19 cellular contexts compared by ENCODE assay signal in the genomic region with DNA sequence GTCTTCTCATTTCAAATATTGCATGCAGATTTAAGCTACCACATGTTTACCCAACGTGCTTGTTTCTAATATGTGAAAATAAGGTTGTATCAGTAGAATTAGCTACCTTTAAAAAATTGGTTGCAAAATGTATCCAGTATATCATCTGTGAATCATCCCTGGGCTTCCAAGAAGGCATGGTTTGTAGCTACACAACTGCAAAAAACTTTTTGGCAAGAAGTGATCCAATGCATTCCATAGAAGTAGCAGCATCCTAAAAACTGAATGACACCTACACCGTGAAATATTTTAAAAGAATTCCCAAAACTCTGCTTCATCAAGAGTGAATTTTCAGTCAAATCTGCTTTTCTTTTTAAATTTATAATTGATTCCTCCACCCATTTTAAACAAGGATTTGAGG.
DNase-seq lines count a peak whose midpoint lies in the region; FAIRE-seq and TF ChIP-seq lines count a peak whose summit lies in the region.
"Had no signal": no experiment of that assay in that cellular context is flagged by ENCODE, and none has a peak within 500 bp of the region (broad histone marks: within the 10 kb centered on the region; RNA-seq: fewer than 3 reads in every experiment).

No MANE protein-coding gene starts in this region.

- FAIRE-seq in astrocyte (lab: Jason Lieb, UNC): peak; percentile 20
- FAIRE-seq: GM12878, GM18507 had no signal

- no peaks in the 10 kb centered on the region for H3K36me3 Mint-ChIP-seq in astrocyte (ENCODE audit: low read depth, unreplicated experiment)
- H3K36me3 Mint-ChIP-seq in mesothelial cell of epicardium: no peaks in the 10 kb centered on the region

- peak; percentile 59 for DNase-seq in AG08395 (ENCODE audit: low spot score)
- peak; percentile 38 for DNase-seq in GM04504 (ENCODE audit: low read depth)
- DNase-seq in astrocyte (ENCODE audit: low read depth): peak; percentile 66
- peak; percentile 32 to 59 for DNase-seq in foreskin fibroblast
- no peak for DNase-seq in mesothelial cell of epicardium (ENCODE audit: low spot score in 2 of 2, unreplicated experiment in 2 of 2)
- no peak for DNase-seq in transverse colon
- DNase-seq in cardiac septum (ENCODE audit: low spot score): no peak
- DNase-seq in activated CD4-positive, alpha-beta T cell treated with anti-CD3 and anti-CD28 coated beads, Interleukin-2, amount 50 U/mL, for 48 hours: no peak
- DNase-seq: DMS 273 treated with DMSO at 0.1 percent for 48 hours, NCI-H1048, NCI-H1436 treated with DMSO at 0.1 percent for 48 hours, NCI-H2081 treated with DMSO at 0.1 percent for 48 hours, NCI-H510A treated with DMSO at 0.1 percent for 48 hours, NCI-H82 had no signal

- H3K27ac Mint-ChIP-seq in astrocyte (ENCODE audit: unreplicated experiment) (no peak overlapping the region), mesothelial cell of epicardium (no peak overlapping the region)
- H3K27ac Mint-ChIP-seq: CD14-positive monocyte, GM23338 had no signal

- no peak overlapping the region for H2AFZ ChIP-seq in astrocyte (ENCODE audit: low read depth, low read length)
- H2AFZ ChIP-seq: GM23338 had no signal

- no peak overlapping the region for H3K27ac ChIP-seq in astrocyte (ENCODE audit: low read depth, low read length)
- H3K27ac ChIP-seq in transverse colon: no peak overlapping the region
- H3K27ac ChIP-seq: KMS-11 had no signal

- H3K9me3 ChIP-seq in astrocyte (ENCODE audit: insufficient read depth, low read depth, low read length) (no peaks in the 10 kb centered on the region), transverse colon (no peaks in the 10 kb centered on the region)

- no peaks in the 10 kb centered on the region for H4K20me1 ChIP-seq in astrocyte (ENCODE audit: insufficient read depth, low read length)

- H3K4me3 ChIP-seq in astrocyte (ENCODE audit: insufficient read depth, low read depth, low read length): no peak overlapping the region
- no peak overlapping the region for H3K4me3 ChIP-seq in foreskin fibroblast (ENCODE audit: low read depth in 1 of 2, low read length in 2 of 2)
- H3K4me3 ChIP-seq in transverse colon: no peak overlapping the region
- H3K4me3 ChIP-seq: GM12878, GM23338 had no signal

- WGBS in transverse colon (ENCODE audit: low coverage in 1 of 2), 2 donors: 99 to 100% methylated on average over 2 of the region's 2 CpGs

- no peaks in the 10 kb centered on the region for H3K79me2 ChIP-seq in astrocyte (ENCODE audit: insufficient read depth, low read length)

- no peak overlapping the region for H3K9ac ChIP-seq in astrocyte (ENCODE audit: low read length)
- H3K9ac ChIP-seq: KMS-11 had no signal

- no peaks in the 10 kb centered on the region for H3K4me1 ChIP-seq in astrocyte (ENCODE audit: insufficient read depth, low read length)
- H3K4me1 ChIP-seq in transverse colon: no peaks in the 10 kb centered on the region

- H3K9me3 Mint-ChIP-seq in astrocyte (ENCODE audit: unreplicated experiment): no peaks in the 10 kb centered on the region
- no peaks in the 10 kb centered on the region for H3K9me3 Mint-ChIP-seq in mesothelial cell of epicardium
- H3K9me3 Mint-ChIP-seq: GM23338 had no signal

- no peak overlapping the region for H3K4me3 Mint-ChIP-seq in astrocyte (ENCODE audit: unreplicated experiment)
- no peak overlapping the region for H3K4me3 Mint-ChIP-seq in mesothelial cell of epicardium
- H3K4me3 Mint-ChIP-seq: CD14-positive monocyte, GM23338 had no signal

- no peaks in the 10 kb centered on the region for H3K4me1 Mint-ChIP-seq in astrocyte (ENCODE audit: low read depth, unreplicated experiment)
- no peaks in the 10 kb centered on the region for H3K4me1 Mint-ChIP-seq in mesothelial cell of epicardium
- H3K4me1 Mint-ChIP-seq: GM23338 had no signal

- H3K27me3 ChIP-seq in astrocyte (ENCODE audit: insufficient read depth, low read length) (no peaks in the 10 kb centered on the region), transverse colon (no peaks in the 10 kb centered on the region)

- in situ Hi-C loops in transverse colon (cut with MboI; ENCODE audit: low pct_ligation_motif_present in 1 of 4, low pct_unique_long_range_greater_than_20kb in 1 of 4, low sequenced_read_pairs in 3 of 4): no loop called here

- TF ChIP-seq EP300 in transverse colon (IDR thresholded peaks at IDR 0.05; ENCODE audit: low read depth): no peak

- intact Hi-C loops in transverse colon (cut with DNase I; ENCODE audit: low total_unique reads): no loop called here
- intact Hi-C loops in cardiac septum (cut with DNase I): no loop called here

- no peak for TF ChIP-seq CTCF in astrocyte (IDR thresholded peaks at IDR 0.05; ENCODE audit: insufficient read depth, low read depth, low read length)
- no peak for TF ChIP-seq CTCF in foreskin fibroblast (IDR thresholded peaks at IDR 0.05; ENCODE audit: low read depth, low read length)
- no peak for TF ChIP-seq CTCF in mesothelial cell of epicardium (IDR thresholded peaks at IDR 0.05; ENCODE audit: unreplicated experiment)
- no peak for TF ChIP-seq CTCF in transverse colon (IDR thresholded peaks at IDR 0.05)

- H3K36me3 ChIP-seq in astrocyte (ENCODE audit: insufficient read depth, low read length): no peaks in the 10 kb centered on the region
- H3K36me3 ChIP-seq in transverse colon: no peaks in the 10 kb centered on the region

- TF ChIP-seq POLR2A in transverse colon (IDR thresholded peaks at IDR 0.05): no peak

- H3K27me3 Mint-ChIP-seq in astrocyte (ENCODE audit: low read depth, unreplicated experiment) (no peaks in the 10 kb centered on the region), mesothelial cell of epicardium (ENCODE audit: low read depth) (no peaks in the 10 kb centered on the region)

- no peak overlapping the region for H3K4me2 ChIP-seq in astrocyte (ENCODE audit: low read length)
- H3K4me2 ChIP-seq: GM23338, KMS-11 had no signal

Comparison
In these comparisons a context has a peak if more than half of its experiments do, and no peak if none do; other contexts are left out.
1. DNase-seq: peak in AG08395 (single experiment), GM04504 (single experiment), astrocyte (single experiment) and foreskin fibroblast (2 of 2); none in mesothelial cell of epicardium (0 of 2), transverse colon (single experiment), cardiac septum (single experiment) and activated CD4-positive, alpha-beta T cell treated with anti-CD3 and anti-CD28 coated beads, Interleukin-2, amount 50 U/mL, for 48 hours (0 of 2).